1 cellular context compared by ENCODE assay signal in genomic region chr18:62187543-62188378, GRCh38.
TF ChIP-seq lines count a peak whose summit lies in the region.

No MANE protein-coding gene starts in this region.

TF ChIP-seq in HepG2, 621 proteins besides CTCF, POLR2A, EP300 and RAD21 (continued from another document):
- TF ChIP-seq ZHX2 (IDR thresholded peaks at IDR 0.05; ENCODE audit: low read depth) = no peak
- no peak for TF ChIP-seq ZHX2 (CRISPR knock-in tag; IDR thresholded peaks at IDR 0.05; ENCODE audit: borderline replicate concordance)
- TF ChIP-seq ZNF333 (CRISPR knock-in tag; IDR thresholded peaks at IDR 0.05; ENCODE audit: borderline replicate concordance) = no peak
- no peak for TF ChIP-seq ZNF468 (CRISPR knock-in tag; IDR thresholded peaks at IDR 0.05)
- no peak for TF ChIP-seq JUN (CRISPR knock-in tag; IDR thresholded peaks at IDR 0.05)
- 0 out of 2 replicates have a peak, but pooled peaks have one; percentile 23 for TF ChIP-seq BRD4 (CRISPR knock-in tag; IDR thresholded peaks at IDR 0.05)
- no peak for TF ChIP-seq TGIF2 (CRISPR knock-in tag; IDR thresholded peaks at IDR 0.05)
- peak; percentile 69 for TF ChIP-seq AGO2 (optimal IDR thresholded peaks at IDR 0.05; ENCODE audit: low read depth, low read length)
- no peak; the same call in 1 of the 2 replicates for TF ChIP-seq ZNF710 (CRISPR knock-in tag; IDR thresholded peaks at IDR 0.05; ENCODE audit: borderline replicate concordance)
- no peak for TF ChIP-seq ZNF703 (CRISPR knock-in tag; IDR thresholded peaks at IDR 0.05; ENCODE audit: borderline replicate concordance)
- no peak for TF ChIP-seq HDAC1 (CRISPR knock-in tag; IDR thresholded peaks at IDR 0.05)
- no peak for TF ChIP-seq RBAK (CRISPR knock-in tag; IDR thresholded peaks at IDR 0.05)
- TF ChIP-seq RORA (CRISPR knock-in tag; IDR thresholded peaks at IDR 0.05) = no peak
- no peak for TF ChIP-seq NONO (IDR thresholded peaks at IDR 0.05)
- peak; percentile 13; the same call in 1 of the 2 replicates for TF ChIP-seq NONO (CRISPR knock-in tag; conservative IDR thresholded peaks at IDR 0.05)
- TF ChIP-seq FIP1L1 (IDR thresholded peaks at IDR 0.05; ENCODE audit: borderline replicate concordance, insufficient read depth, low read depth, low read length) = no peak
- no peak for TF ChIP-seq HIC2 (CRISPR knock-in tag; IDR thresholded peaks at IDR 0.05; ENCODE audit: low read depth)
- TF ChIP-seq GABPB1 (CRISPR knock-in tag; IDR thresholded peaks at IDR 0.05) = peak; percentile 76; the same call in 1 of the 2 replicates
- TF ChIP-seq ZNF687 (CRISPR knock-in tag; IDR thresholded peaks at IDR 0.05) = no peak; the same call in 1 of the 2 replicates
- peak; percentile 49; the same call in 1 of the 2 replicates for TF ChIP-seq CBX5 (CRISPR knock-in tag; IDR thresholded peaks at IDR 0.05; ENCODE audit: borderline replicate concordance)
- no peak for TF ChIP-seq MAZ (IDR thresholded peaks at IDR 0.05; ENCODE audit: borderline replicate concordance, low read depth, low read length)
- no peak for TF ChIP-seq MAZ (CRISPR knock-in tag; IDR thresholded peaks at IDR 0.05; ENCODE audit: low read depth)
- no peak; the same call in 1 of the 2 replicates for TF ChIP-seq CSRNP1 (CRISPR knock-in tag; IDR thresholded peaks at IDR 0.05)
- no peak for TF ChIP-seq ATF7-NPFF (CRISPR knock-in tag; IDR thresholded peaks at IDR 0.05; ENCODE audit: low read depth)
- no peak for TF ChIP-seq ZNF256 (CRISPR knock-in tag; conservative IDR thresholded peaks at IDR 0.05)
- TF ChIP-seq ZNF605 (CRISPR knock-in tag; IDR thresholded peaks at IDR 0.05) = 0 out of 2 replicates have a peak, but pooled peaks have one; percentile 29
- TF ChIP-seq ZNF136 (CRISPR knock-in tag; IDR thresholded peaks at IDR 0.05; ENCODE audit: low read depth) = 0 out of 2 replicates have a peak, but pooled peaks have one; percentile 75
- TF ChIP-seq ZNF619 (CRISPR knock-in tag; IDR thresholded peaks at IDR 0.05) = no peak
- TF ChIP-seq CREBL2 (CRISPR knock-in tag; IDR thresholded peaks at IDR 0.05; ENCODE audit: borderline replicate concordance) = 0 out of 2 replicates have a peak, but pooled peaks have one; percentile 47
- no peak for TF ChIP-seq ZNF451 (CRISPR knock-in tag; IDR thresholded peaks at IDR 0.05)
- TF ChIP-seq ZNF75D (CRISPR knock-in tag; IDR thresholded peaks at IDR 0.05; ENCODE audit: borderline replicate concordance) = no peak
- TF ChIP-seq GLI4 (CRISPR knock-in tag; IDR thresholded peaks at IDR 0.05; ENCODE audit: borderline replicate concordance) = 0 out of 2 replicates have a peak, but pooled peaks have one; percentile 25
- no peak for TF ChIP-seq ZNF564 (CRISPR knock-in tag; IDR thresholded peaks at IDR 0.05)
- TF ChIP-seq ZSCAN12 (CRISPR knock-in tag; IDR thresholded peaks at IDR 0.05) = no peak
- no peak for TF ChIP-seq ZSCAN31 (CRISPR knock-in tag; IDR thresholded peaks at IDR 0.05; ENCODE audit: low read depth)
- TF ChIP-seq SOX6 (IDR thresholded peaks at IDR 0.05) = no peak
- TF ChIP-seq SOX6 (CRISPR knock-in tag; IDR thresholded peaks at IDR 0.05) = peak; percentile 4; the same call in 1 of the 2 replicates
- 0 out of 2 replicates have a peak, but pooled peaks have one; percentile 44 for TF ChIP-seq HOXA3 (CRISPR knock-in tag; IDR thresholded peaks at IDR 0.05)
- TF ChIP-seq ZNF234 (CRISPR knock-in tag; conservative IDR thresholded peaks at IDR 0.05) = no peak
- peak; percentile 42; the same call in 1 of the 2 replicates for TF ChIP-seq TAF1 (CRISPR knock-in tag; IDR thresholded peaks at IDR 0.05)
- TF ChIP-seq ZEB1 (IDR thresholded peaks at IDR 0.05; ENCODE audit: insufficient replicate concordance, low read depth) = no peak
- TF ChIP-seq ZSCAN30 (CRISPR knock-in tag; IDR thresholded peaks at IDR 0.05) = no peak
- no peak for TF ChIP-seq ZNF546 (CRISPR knock-in tag; conservative IDR thresholded peaks at IDR 0.05)
- TF ChIP-seq ZFP90 (CRISPR knock-in tag; IDR thresholded peaks at IDR 0.05; ENCODE audit: borderline replicate concordance) = peak; percentile 46
- TF ChIP-seq ZSCAN9 (CRISPR knock-in tag; IDR thresholded peaks at IDR 0.05; ENCODE audit: borderline replicate concordance) = 0 out of 2 replicates have a peak, but pooled peaks have one; percentile 8
- no peak for TF ChIP-seq ZNF547 (CRISPR knock-in tag; IDR thresholded peaks at IDR 0.05)
